In the genomic region with DNA sequence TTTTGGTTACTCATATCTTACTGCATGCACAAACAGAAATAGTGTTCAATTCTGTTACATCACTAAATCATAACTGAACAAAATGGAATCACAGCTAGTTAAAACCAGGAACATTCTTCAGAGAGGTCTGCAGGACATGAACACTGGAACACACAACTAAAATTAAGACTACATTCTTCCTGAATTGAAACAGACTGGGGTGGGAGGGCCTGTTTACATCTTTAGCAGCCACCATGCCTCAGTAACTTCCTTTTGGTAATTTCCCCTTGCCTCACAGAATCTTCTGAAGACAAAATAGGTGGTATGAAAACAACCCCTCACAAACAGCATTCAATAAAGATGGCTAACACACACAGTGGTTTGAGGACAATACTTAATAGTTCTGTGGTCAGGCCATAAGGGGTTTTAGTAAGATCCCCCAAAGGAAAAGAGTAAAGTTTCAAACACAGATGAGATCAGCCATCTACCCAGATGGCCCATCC, we compare ENCODE assay signal across 13 cellular contexts. TPM values are rescaled to one million over a fixed set of nuclear protein-coding genes. Genes with fewer than 3 reads are reported as not detected.
DNase-seq lines count a peak whose midpoint lies in the region; ATAC-seq, FAIRE-seq and TF ChIP-seq lines count a peak whose summit lies in the region.
"Had no signal": no experiment of that assay in that cellular context is flagged by ENCODE, and none has a peak within 500 bp of the region (broad histone marks: within the 10 kb centered on the region; RNA-seq: fewer than 3 reads in every experiment).

No MANE protein-coding gene starts in this region.

- peaks cover 44% of the 10 kb centered on the region for H3K36me3 ChIP-seq in CD8-positive, alpha-beta T cell (ENCODE audit: insufficient read depth, low read length)
- H3K36me3 ChIP-seq in mucosa of descending colon (ENCODE audit: low read depth) (no peaks in the 10 kb centered on the region), WERI-Rb-1 (peaks cover 78% of the 10 kb centered on the region), smooth muscle cell (ENCODE audit: low read depth) (peaks cover 40% of the 10 kb centered on the region)

- H3K27ac Mint-ChIP-seq in CD8-positive, alpha-beta T cell: peak overlapping the region; percentile 96
- peak overlapping the region; percentile 94 for H3K27ac Mint-ChIP-seq in activated CD4-positive, alpha-beta memory T cell treated with anti-CD3 and anti-CD28 coated beads for 36 hours

- FAIRE-seq in GM19239 (lab: Jason Lieb, UNC): peak; percentile 89
- FAIRE-seq: pancreas had no signal

- H4K20me1 ChIP-seq in smooth muscle cell (ENCODE audit: low read depth): peaks cover 18% of the 10 kb centered on the region

- peaks cover 75% of the 10 kb centered on the region for H3K4me1 Mint-ChIP-seq in CD8-positive, alpha-beta T cell (ENCODE audit: low read depth)
- peaks cover 80% of the 10 kb centered on the region for H3K4me1 Mint-ChIP-seq in activated CD4-positive, alpha-beta memory T cell treated with anti-CD3 and anti-CD28 coated beads for 36 hours (ENCODE audit: low read depth)

- peak overlapping the region; percentile 55 for H3K27ac ChIP-seq in CD8-positive, alpha-beta T cell (ENCODE audit: low read depth, low read length)
- no peak overlapping the region for H3K27ac ChIP-seq in WERI-Rb-1
- no peak overlapping the region for H3K27ac ChIP-seq in smooth muscle cell (ENCODE audit: low read depth)
- H3K27ac ChIP-seq: body of pancreas, hepatocyte, pancreas, PC-9 had no signal

- POLR2A ChIA-PET in CD8-positive, alpha-beta T cell (lab: Charles Lee): interaction anchor here (0.9 to 2.1 kb wide), 2 partner anchors 14 to 39 kb away, joined by 3 to 10 read pairs; partner anchors contain the start of gene NDE1
- POLR2A ChIA-PET in activated CD4-positive, alpha-beta memory T cell treated with anti-CD3 and anti-CD28 coated beads for 36 hours (lab: Charles Lee): interaction anchor here (0.9 kb wide), 1 partner anchor 543 kb away, joined by 3 read pairs; the partner anchor contains the start of gene RRN3

- H3K4me1 ChIP-seq in CD8-positive, alpha-beta T cell (ENCODE audit: insufficient read depth, low read length): peaks cover 74% of the 10 kb centered on the region
- H3K4me1 ChIP-seq in mucosa of descending colon (ENCODE audit: low read depth): peaks cover 4% of the 10 kb centered on the region
- H3K4me1 ChIP-seq in smooth muscle cell (ENCODE audit: low read depth): peaks cover under 1% of the 10 kb centered on the region

- ATAC-seq in CD8-positive, alpha-beta T cell: peak; percentile 76
- peak; percentile 58 for ATAC-seq in mucosa of descending colon
- ATAC-seq: body of pancreas, pancreas had no signal

- CTCF ChIA-PET in CD8-positive, alpha-beta T cell (lab: Charles Lee): interaction anchor here (0.7 to 2.2 kb wide), 6 partner anchors 16 to 85 kb away, joined by 3 to 11 read pairs (median 4); no protein-coding TSS in a partner anchor
- CTCF ChIA-PET in activated CD4-positive, alpha-beta memory T cell treated with anti-CD3 and anti-CD28 coated beads for 36 hours (lab: Charles Lee): no interaction called here

- no peaks in the 10 kb centered on the region for H3K9me3 ChIP-seq in CD8-positive, alpha-beta T cell (ENCODE audit: low read length)
- no peaks in the 10 kb centered on the region for H3K9me3 ChIP-seq in mucosa of descending colon
- H3K9me3 ChIP-seq in WERI-Rb-1 (ENCODE audit: severe bottlenecking): no peaks in the 10 kb centered on the region
- no peaks in the 10 kb centered on the region for H3K9me3 ChIP-seq in smooth muscle cell (replicated peaks; ENCODE audit: low read depth)
- H3K9me3 ChIP-seq: body of pancreas, pancreas had no signal

- H3K9ac ChIP-seq in smooth muscle cell (ENCODE audit: low read depth): no peak overlapping the region

- no peaks in the 10 kb centered on the region for H3K9me3 Mint-ChIP-seq in CD8-positive, alpha-beta T cell
- H3K9me3 Mint-ChIP-seq in activated CD4-positive, alpha-beta memory T cell treated with anti-CD3 and anti-CD28 coated beads for 36 hours: no peaks in the 10 kb centered on the region

- TF ChIP-seq CTCF in CD8-positive, alpha-beta T cell (IDR thresholded peaks at IDR 0.05): no peak
- TF ChIP-seq CTCF in mucosa of descending colon (IDR thresholded peaks at IDR 0.05): no peak
- TF ChIP-seq CTCF in WERI-Rb-1 (IDR thresholded peaks at IDR 0.05; ENCODE audit: low read depth, low read length): no peak
- TF ChIP-seq CTCF in smooth muscle cell (IDR thresholded peaks at IDR 0.05; ENCODE audit: borderline replicate concordance, insufficient read depth, poor library complexity, severe bottlenecking): no peak

- peak overlapping the region; percentile 74 for H3K4me3 Mint-ChIP-seq in CD8-positive, alpha-beta T cell
- H3K4me3 Mint-ChIP-seq in activated CD4-positive, alpha-beta memory T cell treated with anti-CD3 and anti-CD28 coated beads for 36 hours: peak overlapping the region; percentile 30

- no peaks in the 10 kb centered on the region for H3F3A ChIP-seq in smooth muscle cell (ENCODE audit: low read depth)

- no peaks in the 10 kb centered on the region for H3K27me3 Mint-ChIP-seq in CD8-positive, alpha-beta T cell (ENCODE audit: low read depth)
- no peaks in the 10 kb centered on the region for H3K27me3 Mint-ChIP-seq in activated CD4-positive, alpha-beta memory T cell treated with anti-CD3 and anti-CD28 coated beads for 36 hours

- intact Hi-C loops in CD8-positive, alpha-beta T cell (cut with DNase I, micrococcal nuclease): no loop called here
- intact Hi-C loops in activated CD4-positive, alpha-beta memory T cell treated with anti-CD3 and anti-CD28 coated beads for 36 hours (cut with micrococcal nuclease): loop anchor here (1.0 to 5.0 kb wide), 2 partner anchors 46 to 66 kb away; no protein-coding TSS in a partner anchor
- intact Hi-C loops in mucosa of descending colon (cut with DNase I, micrococcal nuclease): no loop called here

- DNase-seq in CD8-positive, alpha-beta T cell: peak in 3 of 7 experiments; percentile 22 to 35 (median 27)
- no peak for DNase-seq in GM19239 (ENCODE audit: insufficient read length, low spot score)
- DNase-seq in activated CD4-positive, alpha-beta memory T cell treated with anti-CD3 and anti-CD28 coated beads for 36 hours: peak; percentile 15
- DNase-seq in mucosa of descending colon: no peak
- no peak for DNase-seq in WERI-Rb-1
- DNase-seq in GDM1 (lab: John Stamatoyannopoulos, UW): no peak
- DNase-seq in stimulated activated CD4-positive, alpha-beta T cell treated with anti-CD3 and anti-CD28 coated beads, Interleukin-2, amount 100 ng/mL, for 48 hours: no peak
- DNase-seq in smooth muscle cell (lab: John Stamatoyannopoulos, UW; ENCODE audit: unreplicated experiment): no peak
- DNase-seq: body of pancreas, Kasumi-1, pancreas, PC-9 had no signal

- no peak overlapping the region for H3K4me2 ChIP-seq in smooth muscle cell
- H3K4me2 ChIP-seq: hepatocyte, PC-9 had no signal

- no peaks in the 10 kb centered on the region for H3K27me3 ChIP-seq in CD8-positive, alpha-beta T cell (ENCODE audit: insufficient read depth, low read length)
- H3K27me3 ChIP-seq in WERI-Rb-1 (ENCODE audit: insufficient read depth, low read depth, severe bottlenecking) (no peaks in the 10 kb centered on the region), smooth muscle cell (ENCODE audit: low read depth) (no peaks in the 10 kb centered on the region)
- H3K27me3 ChIP-seq: body of pancreas, hepatocyte, pancreas had no signal

- H3K79me2 ChIP-seq in smooth muscle cell (ENCODE audit: low read depth): peaks cover 17% of the 10 kb centered on the region

- H2AFZ ChIP-seq in smooth muscle cell (ENCODE audit: low read depth): no peak overlapping the region
- H2AFZ ChIP-seq: hepatocyte, PC-9 had no signal

- peaks cover 76% of the 10 kb centered on the region for H3K36me3 Mint-ChIP-seq in CD8-positive, alpha-beta T cell
- peaks cover 71% of the 10 kb centered on the region for H3K36me3 Mint-ChIP-seq in activated CD4-positive, alpha-beta memory T cell treated with anti-CD3 and anti-CD28 coated beads for 36 hours

- H3K4me3 ChIP-seq in CD8-positive, alpha-beta T cell (ENCODE audit: low read depth, low read length): peak overlapping the region; percentile 14
- H3K4me3 ChIP-seq in mucosa of descending colon (no peak overlapping the region), WERI-Rb-1 (ENCODE audit: low read depth, low read length) (no peak overlapping the region), smooth muscle cell (no peak overlapping the region)
- H3K4me3 ChIP-seq: body of pancreas, hepatocyte, pancreas, PC-9 had no signal

RNA-seq across cellular contexts. Expression of gene MARF1, which starts 6.5 kb away (rescaled TPM):
- 100 to 1,000 TPM; 169 to 176 TPM for total RNA-seq in CD8-positive, alpha-beta T cell
- total RNA-seq in activated CD4-positive, alpha-beta memory T cell treated with anti-CD3 and anti-CD28 coated beads for 36 hours: 10 to 100 TPM; 61.9 to 62.6 TPM
- total RNA-seq in mucosa of descending colon (100 to 1,000 TPM in 1 of 3 donors, 10 to 100 TPM in 2; 60.1 to 162 (median 90.9) TPM), smooth muscle cell (17.4 and 19.1 TPM in 2 replicates)
- polyA plus RNA-seq in smooth muscle cell: 6.0 and 9.2 TPM in 2 replicates

RNA-seq across cellular contexts. Expression of gene NDE1, which starts 13.6 kb away (rescaled TPM):
- total RNA-seq in CD8-positive, alpha-beta T cell: 100 to 1,000 TPM; 113 to 119 TPM
- total RNA-seq in activated CD4-positive, alpha-beta memory T cell treated with anti-CD3 and anti-CD28 coated beads for 36 hours: 100 to 1,000 TPM; 117 to 119 TPM
- total RNA-seq in mucosa of descending colon (10 to 100 TPM; 27.2 to 46.6 (median 33.9) TPM), smooth muscle cell (10.6 and 12.2 TPM in 2 replicates)
- polyA plus RNA-seq in smooth muscle cell: 10.7 and 17.9 TPM in 2 replicates
